Comparison of ENCODE assay signal across 6 cellular contexts in the genomic region with DNA sequence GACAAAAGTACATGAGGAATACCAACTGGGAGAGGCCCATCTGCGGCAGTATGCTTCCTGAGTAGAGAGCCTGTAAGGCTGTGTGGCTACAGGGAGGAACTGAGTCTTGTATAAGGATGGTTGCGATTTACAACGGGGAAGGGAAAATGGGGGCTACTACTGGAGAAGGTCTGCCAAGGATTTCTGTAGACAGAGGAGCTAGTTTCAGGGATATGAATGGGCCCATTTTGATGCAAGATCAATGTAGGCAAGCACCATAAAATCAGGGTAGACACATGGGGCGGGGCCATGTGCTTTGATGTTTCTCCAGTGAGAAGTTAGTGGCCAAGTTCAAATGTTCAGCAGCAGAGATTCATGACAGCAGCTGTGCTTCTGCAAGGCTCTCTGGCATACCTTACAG.
"Had no signal": no experiment of that assay in that cellular context is flagged by ENCODE, and none has a peak within 500 bp of the region (broad histone marks: within the 10 kb centered on the region; RNA-seq: fewer than 3 reads in every experiment).

No MANE protein-coding gene starts in this region.

- H3K27ac ChIP-seq: GM23248, KMS-11 had no signal

- H3K4me3 ChIP-seq: GM23248 had no signal

- DNase-seq: GM23248, H9, HCEC 1CT, IMR-90, KBM-7 had no signal

- H2AFZ ChIP-seq: GM23248 had no signal

- H3K4me1 Mint-ChIP-seq: H9 had no signal

- H3K4me3 Mint-ChIP-seq: H9 had no signal

- H3K4me2 ChIP-seq: KMS-11 had no signal

- H3K27ac Mint-ChIP-seq: H9 had no signal
